In genomic region chr20:17673082-17673481, GRCh38 we compare ENCODE assay signal across 25 cellular contexts. TPM values are rescaled to one million over a fixed set of nuclear protein-coding genes. Genes with fewer than 3 reads are reported as not detected.
"Had no signal": no experiment of that assay in that cellular context is flagged by ENCODE, and none has a peak within 500 bp of the region (broad histone marks: within the 10 kb centered on the region; RNA-seq: fewer than 3 reads in every experiment).

No MANE protein-coding gene starts in this region.

- H3K4me3 Mint-ChIP-seq: activated B cell treated with CpG ODN at 0.5 μM for 24 hours; activated CD4-positive, alpha-beta T cell treated with anti-CD3 and anti-CD28 coated beads, Interleukin-2, amount 10 ng/mL, durations not matched to agents 24 days and 14 days; activated CD8-positive, alpha-beta memory T cell treated with anti-CD3 and anti-CD28 coated beads, Interleukin-2, amount 10 ng/mL, durations not matched to agents 7 days and 5 days; activated naive CD4-positive, alpha-beta T cell treated with anti-CD3 and anti-CD28 coated beads for 36 hours; activated naive CD8-positive, alpha-beta T cell; activated T-cell treated with anti-CD3 and anti-CD28 coated beads, Interleukin-2, amount 50 U/mL, for 4 hours; T-helper 1 cell treated with Interleukin-12 subunit alpha and Interleukin-12 subunit beta and Interleukin-4 antibody, amounts not matched to agents 30 μg/mL and 1 μg/mL, for 36 hours had no signal

- DNase-seq: activated B cell treated with CpG ODN at 0.5 μM for 24 hours; activated CD4-positive, alpha-beta T cell treated with anti-CD3 and anti-CD28 coated beads for 1 hour; activated CD4-positive, alpha-beta T cell treated with anti-CD3 and anti-CD28 coated beads, Interleukin-2, amount 10 ng/mL, durations not matched to agents 24 days and 14 days; activated CD4-positive, alpha-beta T cell treated with anti-CD3 and anti-CD28 coated beads, Interleukin-2, amount 50 U/mL, for 48 hours; activated CD8-positive, alpha-beta memory T cell treated with anti-CD3 and anti-CD28 coated beads, Interleukin-2, amount 10 ng/mL, durations not matched to agents 7 days and 5 days; activated gamma-delta T cell; activated naive CD4-positive, alpha-beta T cell treated with anti-CD3 and anti-CD28 coated beads for 36 hours; activated T-cell treated with anti-CD3 and anti-CD28 coated beads, Interleukin-2, amount 50 U/mL, for 4 hours; amygdala; brain microvascular endothelial cell; MG63; MV-4-11; NCI-H1092 treated with DMSO at 0.1 percent for 48 hours; NCI-H1436; NCI-H1694 treated with DMSO at 0.1 percent for 48 hours; NCI-H2029 treated with DMSO at 0.1 percent for 48 hours; NCI-H510A treated with DMSO at 0.1 percent for 48 hours; NK-92 treated with Interleukin-12 subunit alpha and Interleukin-12 subunit beta, amount 100 ng/mL, for 24 hours; SHP77 treated with DMSO at 0.1 percent for 48 hours; T-helper 9 cell had no signal

- H3K27ac Mint-ChIP-seq: activated B cell treated with CpG ODN at 0.5 μM for 24 hours; activated CD4-positive, alpha-beta T cell treated with anti-CD3 and anti-CD28 coated beads, Interleukin-2, amount 10 ng/mL, durations not matched to agents 24 days and 14 days; activated CD8-positive, alpha-beta memory T cell treated with anti-CD3 and anti-CD28 coated beads, Interleukin-2, amount 10 ng/mL, durations not matched to agents 7 days and 5 days; activated naive CD4-positive, alpha-beta T cell treated with anti-CD3 and anti-CD28 coated beads for 36 hours; activated naive CD8-positive, alpha-beta T cell; T-helper 1 cell treated with Interleukin-12 subunit alpha and Interleukin-12 subunit beta and Interleukin-4 antibody, amounts not matched to agents 30 μg/mL and 1 μg/mL, for 36 hours had no signal

- H3K27me3 Mint-ChIP-seq: activated B cell treated with CpG ODN at 0.5 μM for 24 hours; activated CD4-positive, alpha-beta T cell treated with anti-CD3 and anti-CD28 coated beads, Interleukin-2, amount 10 ng/mL, durations not matched to agents 24 days and 14 days; activated CD8-positive, alpha-beta memory T cell treated with anti-CD3 and anti-CD28 coated beads, Interleukin-2, amount 10 ng/mL, durations not matched to agents 7 days and 5 days; activated naive CD8-positive, alpha-beta T cell had no signal

- ATAC-seq: activated CD8-positive, alpha-beta memory T cell treated with anti-CD3 and anti-CD28 coated beads, Interleukin-2, amount 10 ng/mL, durations not matched to agents 7 days and 5 days; activated T-cell treated with anti-CD3 and anti-CD28 coated beads, Interleukin-2, amount 50 U/mL, for 4 hours had no signal

- H3K9me3 Mint-ChIP-seq: activated B cell treated with CpG ODN at 0.5 μM for 24 hours; activated naive CD4-positive, alpha-beta T cell treated with anti-CD3 and anti-CD28 coated beads for 36 hours; activated T-cell treated with anti-CD3 and anti-CD28 coated beads, Interleukin-2, amount 50 U/mL, for 4 hours; T-helper 1 cell treated with Interleukin-12 subunit alpha and Interleukin-12 subunit beta and Interleukin-4 antibody, amounts not matched to agents 30 μg/mL and 1 μg/mL, for 36 hours had no signal

RNA-seq across cellular contexts. Expression of gene BANF2, which starts 26.7 kb away (rescaled TPM):
- total RNA-seq: activated B cell treated with CpG ODN at 0.5 μM for 24 hours; activated CD4-positive, alpha-beta T cell treated with anti-CD3 and anti-CD28 coated beads, Interleukin-2, amount 10 ng/mL, durations not matched to agents 24 days and 14 days; activated CD8-positive, alpha-beta memory T cell treated with anti-CD3 and anti-CD28 coated beads, Interleukin-2, amount 10 ng/mL, durations not matched to agents 7 days and 5 days; activated naive CD4-positive, alpha-beta T cell treated with anti-CD3 and anti-CD28 coated beads for 36 hours; activated T-cell treated with anti-CD3 and anti-CD28 coated beads, Interleukin-2, amount 50 U/mL, for 4 hours; astrocyte; cardiac muscle cell; SK-MEL-5 had no signal
